24 cellular contexts compared by ENCODE assay signal in genomic region chrX:11864171-11864570, GRCh38.
"Had no signal": no experiment of that assay in that cellular context is flagged by ENCODE, and none has a peak within 500 bp of the region (broad histone marks: within the 10 kb centered on the region; RNA-seq: fewer than 3 reads in every experiment).

No MANE protein-coding gene starts in this region.

- H3K9me3 ChIP-seq: mucosa of descending colon, right lobe of liver, uterus had no signal

- H3K4me3 ChIP-seq: mucosa of descending colon, right lobe of liver, uterus had no signal

- H3K4me1 ChIP-seq: foreskin keratinocyte, right lobe of liver, uterus had no signal

- H3K27me3 ChIP-seq: foreskin keratinocyte, right lobe of liver, uterus had no signal

- H3K36me3 ChIP-seq: right lobe of liver, uterus had no signal

- H3K9me3 Mint-ChIP-seq: activated CD4-positive, alpha-beta memory T cell treated with anti-CD3 and anti-CD28 coated beads for 36 hours; activated T-cell treated with anti-CD3 and anti-CD28 coated beads, Interleukin-2, amount 50 U/mL, for 4 hours; activated T-helper 17 cell treated with anti-CD3 and anti-CD28 coated beads, Interleukin-2, amount 50 U/mL, for 72 hours; central memory CD8-positive, alpha-beta T cell; dendritic cell treated with granulocyte-macrophage colony-stimulating factor and Interleukin-4, amounts not matched to agents 40 ng/mL and 50 ng/mL, for 4 days; stimulated activated naive CD8-positive, alpha-beta T cell treated with anti-CD3 and anti-CD28 coated beads, Interleukin-15, Interleukin-2, amounts not matched to agents 100 ng/mL and 50 ng/mL, for 24 hours; type B pancreatic cell had no signal

- DNase-seq: activated CD4-positive, alpha-beta memory T cell treated with anti-CD3 and anti-CD28 coated beads for 36 hours; activated CD4-positive, alpha-beta T cell treated with anti-CD3 and anti-CD28 coated beads for 48 hours; activated gamma-delta T cell treated with Interleukin-2 at 50 U/mL for 16 hours; activated naive CD4-positive, alpha-beta T cell treated with anti-CD3 and anti-CD28 coated beads, Interleukin-2, amount 50 U/mL, for 16 hours; activated T-cell treated with anti-CD3 and anti-CD28 coated beads, Interleukin-2, amount 50 U/mL, for 4 hours; endodermal cell; foreskin keratinocyte; left cardiac atrium; left ventricle myocardium superior; mucosa of descending colon; right lobe of liver; stimulated activated CD4-positive, alpha-beta T cell treated with anti-CD3 and anti-CD28 coated beads, Interleukin-4, amount 100 ng/mL, for 1 hour; substantia nigra; uterus had no signal

- H3K36me3 Mint-ChIP-seq: activated CD4-positive, alpha-beta memory T cell treated with anti-CD3 and anti-CD28 coated beads for 36 hours; type B pancreatic cell had no signal

- H3K4me1 Mint-ChIP-seq: activated T-helper 17 cell treated with anti-CD3 and anti-CD28 coated beads, Interleukin-2, amount 50 U/mL, for 72 hours; central memory CD8-positive, alpha-beta T cell; endodermal cell; nephron had no signal

- H3K27me3 Mint-ChIP-seq: activated CD4-positive, alpha-beta memory T cell treated with anti-CD3 and anti-CD28 coated beads for 36 hours; activated T-helper 17 cell treated with anti-CD3 and anti-CD28 coated beads, Interleukin-2, amount 50 U/mL, for 72 hours; dendritic cell treated with granulocyte-macrophage colony-stimulating factor and Interleukin-4, amounts not matched to agents 40 ng/mL and 50 ng/mL, for 4 days; stimulated activated naive CD8-positive, alpha-beta T cell treated with anti-CD3 and anti-CD28 coated beads, Interleukin-15, Interleukin-2, amounts not matched to agents 100 ng/mL and 50 ng/mL, for 24 hours; type B pancreatic cell had no signal

- H3K27ac ChIP-seq: foreskin keratinocyte, right lobe of liver, uterus, VCaP had no signal

- FAIRE-seq: bronchial epithelial cell had no signal

- H3K27ac Mint-ChIP-seq: activated CD4-positive, alpha-beta memory T cell treated with anti-CD3 and anti-CD28 coated beads for 36 hours; activated T-helper 17 cell treated with anti-CD3 and anti-CD28 coated beads, Interleukin-2, amount 50 U/mL, for 72 hours; dendritic cell treated with granulocyte-macrophage colony-stimulating factor and Interleukin-4, amounts not matched to agents 40 ng/mL and 50 ng/mL, for 4 days; endodermal cell; nephron; stimulated activated naive CD8-positive, alpha-beta T cell treated with anti-CD3 and anti-CD28 coated beads, Interleukin-15, Interleukin-2, amounts not matched to agents 100 ng/mL and 50 ng/mL, for 24 hours; type B pancreatic cell had no signal

- H3K4me3 Mint-ChIP-seq: activated CD4-positive, alpha-beta memory T cell treated with anti-CD3 and anti-CD28 coated beads for 36 hours; activated T-cell treated with anti-CD3 and anti-CD28 coated beads, Interleukin-2, amount 50 U/mL, for 4 hours; activated T-helper 17 cell treated with anti-CD3 and anti-CD28 coated beads, Interleukin-2, amount 50 U/mL, for 72 hours; central memory CD8-positive, alpha-beta T cell; dendritic cell treated with granulocyte-macrophage colony-stimulating factor and Interleukin-4, amounts not matched to agents 40 ng/mL and 50 ng/mL, for 4 days; endodermal cell; nephron; stimulated activated naive CD8-positive, alpha-beta T cell treated with anti-CD3 and anti-CD28 coated beads, Interleukin-15, Interleukin-2, amounts not matched to agents 100 ng/mL and 50 ng/mL, for 24 hours; type B pancreatic cell had no signal

- ATAC-seq: activated CD4-positive, CD25-positive, alpha-beta regulatory T cell treated with anti-CD3 and anti-CD28 coated beads, Interleukin-2, amount 50 U/mL, for 24 hours; activated T-cell treated with anti-CD3 and anti-CD28 coated beads, Interleukin-2, amount 50 U/mL, for 4 hours; activated T-helper 17 cell treated with anti-CD3 and anti-CD28 coated beads, Interleukin-2, amount 50 U/mL, for 72 hours; esophagus mucosa; foreskin keratinocyte; left cardiac atrium; left ventricle myocardium superior; mucosa of descending colon; right lobe of liver had no signal
